Comparison of ENCODE assay signal across 1 cellular context in genomic region chr6:137707038-137707589, GRCh38.
A peak's percentile ranks its signal among the peaks of the same experiment; 100 is the strongest.
TF ChIP-seq lines count a peak whose summit lies in the region.

No MANE protein-coding gene starts in this region.

TF ChIP-seq in HepG2, 621 proteins besides CTCF, POLR2A, EP300 and RAD21 (continued from another document and continues in another):
- TF ChIP-seq KDM2A (CRISPR knock-in tag; IDR thresholded peaks at IDR 0.05; ENCODE audit: borderline replicate concordance, low read depth) (no peak; the same call in 1 of the 2 replicates), TEAD3 (CRISPR knock-in tag; optimal IDR thresholded peaks at IDR 0.05; ENCODE audit: borderline replicate concordance) (no peak), SNAPC2 (CRISPR knock-in tag; IDR thresholded peaks at IDR 0.05) (no peak), MED8 (CRISPR knock-in tag; IDR thresholded peaks at IDR 0.05; ENCODE audit: insufficient replicate concordance) (no peak), ZNF124 (CRISPR knock-in tag; IDR thresholded peaks at IDR 0.05) (no peak), ZNF749 (CRISPR knock-in tag; IDR thresholded peaks at IDR 0.05; ENCODE audit: borderline replicate concordance) (no peak), ZNF644 (CRISPR knock-in tag; IDR thresholded peaks at IDR 0.05; ENCODE audit: low read depth) (peak; percentile 65; the same call in 1 of the 2 replicates), DMAP1 (CRISPR knock-in tag; IDR thresholded peaks at IDR 0.05) (no peak), JARID2 (CRISPR knock-in tag; IDR thresholded peaks at IDR 0.05; ENCODE audit: insufficient replicate concordance) (no peak), ZSCAN12 (CRISPR knock-in tag; IDR thresholded peaks at IDR 0.05) (no peak), BORCS8-MEF2B (CRISPR knock-in tag; IDR thresholded peaks at IDR 0.05) (no peak), SNAPC4 (CRISPR knock-in tag; IDR thresholded peaks at IDR 0.05) (no peak), SMAD3 (CRISPR knock-in tag; IDR thresholded peaks at IDR 0.05) (no peak), ELF4 (CRISPR knock-in tag; IDR thresholded peaks at IDR 0.05; ENCODE audit: borderline replicate concordance) (peak; percentile 83; the same call in 1 of the 2 replicates), ZNF607 (CRISPR knock-in tag; IDR thresholded peaks at IDR 0.05; ENCODE audit: borderline replicate concordance) (no peak), ZC3H13 (CRISPR knock-in tag; IDR thresholded peaks at IDR 0.05) (no peak), CCDC6 (CRISPR knock-in tag; IDR thresholded peaks at IDR 0.05) (no peak), NFIC (IDR thresholded peaks at IDR 0.05; ENCODE audit: low read length) (no peak), DRAP1 (CRISPR knock-in tag; IDR thresholded peaks at IDR 0.05) (no peak), ETV6 (CRISPR knock-in tag; conservative IDR thresholded peaks at IDR 0.05) (no peak), ZBTB43 (CRISPR knock-in tag; conservative IDR thresholded peaks at IDR 0.05) (no peak; the same call in 1 of the 2 replicates), E2F1 (CRISPR knock-in tag; IDR thresholded peaks at IDR 0.05) (0 out of 2 replicates have a peak, but pooled peaks have one; percentile 2), GMEB1 (CRISPR knock-in tag; IDR thresholded peaks at IDR 0.05; ENCODE audit: borderline replicate concordance) (0 out of 2 replicates have a peak, but pooled peaks have one; percentile 9), ZNF34 (CRISPR knock-in tag; IDR thresholded peaks at IDR 0.05; ENCODE audit: borderline replicate concordance) (no peak), ISX (CRISPR knock-in tag; conservative IDR thresholded peaks at IDR 0.05) (no peak), ZNF441 (CRISPR knock-in tag; IDR thresholded peaks at IDR 0.05; ENCODE audit: borderline replicate concordance) (no peak), SNRNP70 (IDR thresholded peaks at IDR 0.05; ENCODE audit: low read depth, low read length) (no peak), ZHX2 (IDR thresholded peaks at IDR 0.05; ENCODE audit: low read depth) (0 out of 2 replicates have a peak, but pooled peaks have one; percentile 45), ZHX2 (CRISPR knock-in tag; IDR thresholded peaks at IDR 0.05; ENCODE audit: borderline replicate concordance) (no peak), GABPB1 (CRISPR knock-in tag; IDR thresholded peaks at IDR 0.05) (peak; percentile 25; the same call in 1 of the 2 replicates), TGIF2 (CRISPR knock-in tag; IDR thresholded peaks at IDR 0.05) (no peak), NFKB2 (CRISPR knock-in tag; IDR thresholded peaks at IDR 0.05; ENCODE audit: borderline replicate concordance) (no peak), HMG20B (CRISPR knock-in tag; conservative IDR thresholded peaks at IDR 0.05) (no peak), NR2F2 (IDR thresholded peaks at IDR 0.05; ENCODE audit: borderline replicate concordance, low read depth) (no peak), ZNF770 (CRISPR knock-in tag; IDR thresholded peaks at IDR 0.05) (peak; percentile 100), MAFK (conservative IDR thresholded peaks at IDR 0.05 in 1 of 2, IDR thresholded peaks at IDR 0.05 in 1 of 2; ENCODE audit: low read length in 2 of 2) (no peak), RFX1 (IDR thresholded peaks at IDR 0.05) (no peak), ZNF549 (CRISPR knock-in tag; IDR thresholded peaks at IDR 0.05) (no peak), KDM3A (CRISPR knock-in tag; IDR thresholded peaks at IDR 0.05; ENCODE audit: low read depth) (no peak), ZBTB20 (CRISPR knock-in tag; IDR thresholded peaks at IDR 0.05; ENCODE audit: borderline replicate concordance, low read depth) (no peak), GATAD1 (CRISPR knock-in tag; IDR thresholded peaks at IDR 0.05) (no peak), ZFP36 (IDR thresholded peaks at IDR 0.05; ENCODE audit: borderline replicate concordance, low read depth, low read length, partially characterized antibody) (no peak), ZNF292 (CRISPR knock-in tag; IDR thresholded peaks at IDR 0.05; ENCODE audit: borderline replicate concordance, low read depth) (no peak), SPEN (CRISPR knock-in tag; IDR thresholded peaks at IDR 0.05; ENCODE audit: low read depth) (no peak), ZMYM3 (CRISPR knock-in tag; IDR thresholded peaks at IDR 0.05) (peak; percentile 98)
- TF ChIP-seq, protein P1, sequence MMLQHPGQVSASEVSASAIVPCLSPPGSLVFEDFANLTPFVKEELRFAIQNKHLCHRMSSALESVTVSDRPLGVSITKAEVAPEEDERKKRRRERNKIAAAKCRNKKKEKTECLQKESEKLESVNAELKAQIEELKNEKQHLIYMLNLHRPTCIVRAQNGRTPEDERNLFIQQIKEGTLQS (CRISPR knock-in tag; IDR thresholded peaks at IDR 0.05), result 0 out of 2 replicates have a peak, but pooled peaks have one; percentile 32
- TF ChIP-seq, protein P2, sequence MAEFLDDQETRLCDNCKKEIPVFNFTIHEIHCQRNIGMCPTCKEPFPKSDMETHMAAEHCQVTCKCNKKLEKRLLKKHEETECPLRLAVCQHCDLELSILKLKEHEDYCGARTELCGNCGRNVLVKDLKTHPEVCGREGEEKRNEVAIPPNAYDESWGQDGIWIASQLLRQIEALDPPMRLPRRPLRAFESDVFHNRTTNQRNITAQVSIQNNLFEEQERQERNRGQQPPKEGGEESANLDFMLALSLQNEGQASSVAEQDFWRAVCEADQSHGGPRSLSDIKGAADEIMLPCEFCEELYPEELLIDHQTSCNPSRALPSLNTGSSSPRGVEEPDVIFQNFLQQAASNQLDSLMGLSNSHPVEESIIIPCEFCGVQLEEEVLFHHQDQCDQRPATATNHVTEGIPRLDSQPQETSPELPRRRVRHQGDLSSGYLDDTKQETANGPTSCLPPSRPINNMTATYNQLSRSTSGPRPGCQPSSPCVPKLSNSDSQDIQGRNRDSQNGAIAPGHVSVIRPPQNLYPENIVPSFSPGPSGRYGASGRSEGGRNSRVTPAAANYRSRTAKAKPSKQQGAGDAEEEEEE (CRISPR knock-in tag; IDR thresholded peaks at IDR 0.05; ENCODE audit: borderline replicate concordance), result no peak
